Comparison of ENCODE assay signal across 9 cellular contexts in the genomic region with DNA sequence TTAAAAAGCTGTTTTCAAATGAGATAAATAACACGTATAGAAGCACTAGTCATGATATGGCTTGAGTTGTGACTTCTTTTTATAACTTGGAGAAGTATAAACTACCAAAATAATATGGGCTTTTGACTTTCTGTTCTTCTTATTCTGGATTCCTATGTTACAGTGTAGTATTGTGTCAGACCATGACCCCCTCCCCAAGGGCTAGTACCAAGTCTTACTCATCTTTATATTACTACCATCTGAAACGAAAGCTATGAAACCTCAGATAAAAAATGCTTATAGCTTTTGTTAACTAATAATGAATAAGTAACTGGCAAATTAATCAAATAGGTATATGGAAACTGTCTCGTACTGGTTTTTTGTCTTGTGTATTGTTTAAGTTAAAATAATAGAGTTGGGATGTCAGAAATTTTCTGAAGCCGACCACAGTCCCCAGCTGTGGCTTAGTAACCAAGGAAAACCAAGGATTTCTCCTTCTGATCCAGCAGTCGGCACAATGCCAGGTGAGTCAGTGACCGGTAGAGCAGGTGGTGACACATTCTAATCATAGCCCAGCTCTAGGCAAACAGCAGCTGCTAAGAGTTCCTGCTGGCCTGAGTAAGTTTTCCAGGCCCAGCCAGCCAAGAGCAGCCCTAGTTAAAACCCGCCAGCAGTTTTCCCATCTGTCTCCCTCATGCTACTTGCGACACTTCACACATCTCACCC.
DNase-seq lines count a peak whose midpoint lies in the region; ATAC-seq, FAIRE-seq and TF ChIP-seq lines count a peak whose summit lies in the region.
"Had no signal": no experiment of that assay in that cellular context is flagged by ENCODE, and none has a peak within 500 bp of the region (broad histone marks: within the 10 kb centered on the region; RNA-seq: fewer than 3 reads in every experiment).

No MANE protein-coding gene starts in this region.

- WGBS in tibial nerve, 2 donors: 59% methylated on average over 8 of the region's 8 CpGs

- no peak overlapping the region for H3K27ac ChIP-seq in cardiac muscle cell
- H3K27ac ChIP-seq in tibial nerve: no peak overlapping the region
- H3K27ac ChIP-seq: dorsolateral prefrontal cortex had no signal

- TF ChIP-seq EP300 in tibial nerve (IDR thresholded peaks at IDR 0.05): no peak

- H3K27me3 ChIP-seq in cardiac muscle cell (no peaks in the 10 kb centered on the region), tibial nerve (no peaks in the 10 kb centered on the region)

- no peak for TF ChIP-seq CTCF in cardiac muscle cell (IDR thresholded peaks at IDR 0.05; ENCODE audit: low read depth, low read length)
- no peak for TF ChIP-seq CTCF in tibial nerve (IDR thresholded peaks at IDR 0.05)

- ATAC-seq in GM21390 (IDR thresholded peaks at IDR 0.05; ENCODE audit: unreplicated experiment): no peak
- no peak for ATAC-seq in HG02885 (IDR thresholded peaks at IDR 0.05; ENCODE audit: poor library complexity, unreplicated experiment)
- ATAC-seq in GM18502 (IDR thresholded peaks at IDR 0.05; ENCODE audit: poor library complexity, unreplicated experiment): no peak
- ATAC-seq in GM21447 (IDR thresholded peaks at IDR 0.05; ENCODE audit: unreplicated experiment): no peak

- no peak for TF ChIP-seq POLR2A in tibial nerve (IDR thresholded peaks at IDR 0.05)

- H3K36me3 ChIP-seq in cardiac muscle cell (no peaks in the 10 kb centered on the region), tibial nerve (no peaks in the 10 kb centered on the region)

- no peaks in the 10 kb centered on the region for H3K4me1 ChIP-seq in cardiac muscle cell (ENCODE audit: low read depth)
- H3K4me1 ChIP-seq in tibial nerve: peaks cover 0 to 3% (median 0%) of the 10 kb centered on the region in 4 donors

- H3K9me3 ChIP-seq in cardiac muscle cell (ENCODE audit: low read depth) (no peaks in the 10 kb centered on the region), tibial nerve (no peaks in the 10 kb centered on the region)

- no peak overlapping the region for H3K4me3 ChIP-seq in cardiac muscle cell
- no peak overlapping the region for H3K4me3 ChIP-seq in tibial nerve
- H3K4me3 ChIP-seq: dorsolateral prefrontal cortex had no signal

- DNase-seq in HTR-8/SVneo (ENCODE audit: insufficient read length, low spot score) (peak; percentile 61), RPMI7951 (ENCODE audit: low read depth) (peak; percentile 96), cardiac muscle cell (ENCODE audit: low read depth in 1 of 2, low spot score in 1 of 2) (peak; percentile 57 to 80), tibial nerve (ENCODE audit: low spot score in 2 of 2) (peak; percentile 60 to 62)

- peak; percentile 95 for FAIRE-seq in HTR-8/SVneo (lab: Jason Lieb, UNC)
